Comparison of ENCODE assay signal across 1 cellular context in genomic region chr12:112125250-112125999, GRCh38.
A peak's percentile ranks its signal among the peaks of the same experiment; 100 is the strongest.
TF ChIP-seq lines count a peak whose summit lies in the region.

A gene with protein sequence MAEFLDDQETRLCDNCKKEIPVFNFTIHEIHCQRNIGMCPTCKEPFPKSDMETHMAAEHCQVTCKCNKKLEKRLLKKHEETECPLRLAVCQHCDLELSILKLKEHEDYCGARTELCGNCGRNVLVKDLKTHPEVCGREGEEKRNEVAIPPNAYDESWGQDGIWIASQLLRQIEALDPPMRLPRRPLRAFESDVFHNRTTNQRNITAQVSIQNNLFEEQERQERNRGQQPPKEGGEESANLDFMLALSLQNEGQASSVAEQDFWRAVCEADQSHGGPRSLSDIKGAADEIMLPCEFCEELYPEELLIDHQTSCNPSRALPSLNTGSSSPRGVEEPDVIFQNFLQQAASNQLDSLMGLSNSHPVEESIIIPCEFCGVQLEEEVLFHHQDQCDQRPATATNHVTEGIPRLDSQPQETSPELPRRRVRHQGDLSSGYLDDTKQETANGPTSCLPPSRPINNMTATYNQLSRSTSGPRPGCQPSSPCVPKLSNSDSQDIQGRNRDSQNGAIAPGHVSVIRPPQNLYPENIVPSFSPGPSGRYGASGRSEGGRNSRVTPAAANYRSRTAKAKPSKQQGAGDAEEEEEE (plus strand): TSS chr12:112125560. CDS start chr12:112130523, 4,963 bp downstream.

TF ChIP-seq in WTC11, 78 proteins besides CTCF, POLR2A, EP300 and RAD21 (continued from another document):
- TF ChIP-seq USF1 (CRISPR knock-in tag; IDR thresholded peaks at IDR 0.05) (peak; percentile 65; the same call in 1 of the 2 replicates), GRHL2 (CRISPR knock-in tag; IDR thresholded peaks at IDR 0.05; ENCODE audit: insufficient replicate concordance, severe bottlenecking) (no peak), TEAD1 (CRISPR knock-in tag; IDR thresholded peaks at IDR 0.05) (peak; percentile 34; the same call in 1 of the 2 replicates), ZNF219 (CRISPR knock-in tag; IDR thresholded peaks at IDR 0.05; ENCODE audit: borderline replicate concordance) (no peak), ATF2 (CRISPR knock-in tag; IDR thresholded peaks at IDR 0.05; ENCODE audit: borderline replicate concordance, low read depth) (no peak), ZNF423 (CRISPR knock-in tag; IDR thresholded peaks at IDR 0.05) (no peak), NFYB (CRISPR knock-in tag; conservative IDR thresholded peaks at IDR 0.05; ENCODE audit: low read depth) (peak; percentile 98), TCF7 (CRISPR knock-in tag; IDR thresholded peaks at IDR 0.05; ENCODE audit: low read depth) (no peak), ZNF121 (CRISPR knock-in tag; IDR thresholded peaks at IDR 0.05) (no peak), SMAD3 (CRISPR knock-in tag; IDR thresholded peaks at IDR 0.05; ENCODE audit: borderline replicate concordance) (no peak), SP1 (CRISPR knock-in tag; conservative IDR thresholded peaks at IDR 0.05) (peak; percentile 96), PRRX2 (CRISPR knock-in tag; IDR thresholded peaks at IDR 0.05) (no peak), SMAD4 (CRISPR knock-in tag; IDR thresholded peaks at IDR 0.05) (no peak), NFATC4 (CRISPR knock-in tag; IDR thresholded peaks at IDR 0.05) (no peak), NFE2L1 (CRISPR knock-in tag; IDR thresholded peaks at IDR 0.05) (peak; percentile 27; the same call in 1 of the 2 replicates), E2F1 (CRISPR knock-in tag; IDR thresholded peaks at IDR 0.05) (no peak), FOXK1 (CRISPR knock-in tag; IDR thresholded peaks at IDR 0.05) (peak; percentile 78), RORB (CRISPR knock-in tag; IDR thresholded peaks at IDR 0.05) (no peak), HMGA2 (CRISPR knock-in tag; IDR thresholded peaks at IDR 0.05) (no peak), ELF4 (CRISPR knock-in tag; IDR thresholded peaks at IDR 0.05; ENCODE audit: low read depth) (no peak), MXD4 (CRISPR knock-in tag; IDR thresholded peaks at IDR 0.05; ENCODE audit: borderline replicate concordance) (no peak), IRF1 (CRISPR knock-in tag; IDR thresholded peaks at IDR 0.05) (peak; percentile 71; the same call in 1 of the 2 replicates)
- TF ChIP-seq, protein P1, sequence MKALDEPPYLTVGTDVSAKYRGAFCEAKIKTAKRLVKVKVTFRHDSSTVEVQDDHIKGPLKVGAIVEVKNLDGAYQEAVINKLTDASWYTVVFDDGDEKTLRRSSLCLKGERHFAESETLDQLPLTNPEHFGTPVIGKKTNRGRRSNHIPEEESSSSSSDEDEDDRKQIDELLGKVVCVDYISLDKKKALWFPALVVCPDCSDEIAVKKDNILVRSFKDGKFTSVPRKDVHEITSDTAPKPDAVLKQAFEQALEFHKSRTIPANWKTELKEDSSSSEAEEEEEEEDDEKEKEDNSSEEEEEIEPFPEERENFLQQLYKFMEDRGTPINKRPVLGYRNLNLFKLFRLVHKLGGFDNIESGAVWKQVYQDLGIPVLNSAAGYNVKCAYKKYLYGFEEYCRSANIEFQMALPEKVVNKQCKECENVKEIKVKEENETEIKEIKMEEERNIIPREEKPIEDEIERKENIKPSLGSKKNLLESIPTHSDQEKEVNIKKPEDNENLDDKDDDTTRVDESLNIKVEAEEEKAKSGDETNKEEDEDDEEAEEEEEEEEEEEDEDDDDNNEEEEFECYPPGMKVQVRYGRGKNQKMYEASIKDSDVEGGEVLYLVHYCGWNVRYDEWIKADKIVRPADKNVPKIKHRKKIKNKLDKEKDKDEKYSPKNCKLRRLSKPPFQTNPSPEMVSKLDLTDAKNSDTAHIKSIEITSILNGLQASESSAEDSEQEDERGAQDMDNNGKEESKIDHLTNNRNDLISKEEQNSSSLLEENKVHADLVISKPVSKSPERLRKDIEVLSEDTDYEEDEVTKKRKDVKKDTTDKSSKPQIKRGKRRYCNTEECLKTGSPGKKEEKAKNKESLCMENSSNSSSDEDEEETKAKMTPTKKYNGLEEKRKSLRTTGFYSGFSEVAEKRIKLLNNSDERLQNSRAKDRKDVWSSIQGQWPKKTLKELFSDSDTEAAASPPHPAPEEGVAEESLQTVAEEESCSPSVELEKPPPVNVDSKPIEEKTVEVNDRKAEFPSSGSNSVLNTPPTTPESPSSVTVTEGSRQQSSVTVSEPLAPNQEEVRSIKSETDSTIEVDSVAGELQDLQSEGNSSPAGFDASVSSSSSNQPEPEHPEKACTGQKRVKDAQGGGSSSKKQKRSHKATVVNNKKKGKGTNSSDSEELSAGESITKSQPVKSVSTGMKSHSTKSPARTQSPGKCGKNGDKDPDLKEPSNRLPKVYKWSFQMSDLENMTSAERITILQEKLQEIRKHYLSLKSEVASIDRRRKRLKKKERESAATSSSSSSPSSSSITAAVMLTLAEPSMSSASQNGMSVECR (CRISPR knock-in tag; IDR thresholded peaks at IDR 0.05; ENCODE audit: borderline replicate concordance): peak; percentile 76; the same call in 1 of the 2 replicates
- TF ChIP-seq, protein P2, sequence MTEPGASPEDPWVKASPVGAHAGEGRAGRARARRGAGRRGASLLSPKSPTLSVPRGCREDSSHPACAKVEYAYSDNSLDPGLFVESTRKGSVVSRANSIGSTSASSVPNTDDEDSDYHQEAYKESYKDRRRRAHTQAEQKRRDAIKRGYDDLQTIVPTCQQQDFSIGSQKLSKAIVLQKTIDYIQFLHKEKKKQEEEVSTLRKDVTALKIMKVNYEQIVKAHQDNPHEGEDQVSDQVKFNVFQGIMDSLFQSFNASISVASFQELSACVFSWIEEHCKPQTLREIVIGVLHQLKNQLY (CRISPR knock-in tag; IDR thresholded peaks at IDR 0.05): no peak
- TF ChIP-seq, protein P3, sequence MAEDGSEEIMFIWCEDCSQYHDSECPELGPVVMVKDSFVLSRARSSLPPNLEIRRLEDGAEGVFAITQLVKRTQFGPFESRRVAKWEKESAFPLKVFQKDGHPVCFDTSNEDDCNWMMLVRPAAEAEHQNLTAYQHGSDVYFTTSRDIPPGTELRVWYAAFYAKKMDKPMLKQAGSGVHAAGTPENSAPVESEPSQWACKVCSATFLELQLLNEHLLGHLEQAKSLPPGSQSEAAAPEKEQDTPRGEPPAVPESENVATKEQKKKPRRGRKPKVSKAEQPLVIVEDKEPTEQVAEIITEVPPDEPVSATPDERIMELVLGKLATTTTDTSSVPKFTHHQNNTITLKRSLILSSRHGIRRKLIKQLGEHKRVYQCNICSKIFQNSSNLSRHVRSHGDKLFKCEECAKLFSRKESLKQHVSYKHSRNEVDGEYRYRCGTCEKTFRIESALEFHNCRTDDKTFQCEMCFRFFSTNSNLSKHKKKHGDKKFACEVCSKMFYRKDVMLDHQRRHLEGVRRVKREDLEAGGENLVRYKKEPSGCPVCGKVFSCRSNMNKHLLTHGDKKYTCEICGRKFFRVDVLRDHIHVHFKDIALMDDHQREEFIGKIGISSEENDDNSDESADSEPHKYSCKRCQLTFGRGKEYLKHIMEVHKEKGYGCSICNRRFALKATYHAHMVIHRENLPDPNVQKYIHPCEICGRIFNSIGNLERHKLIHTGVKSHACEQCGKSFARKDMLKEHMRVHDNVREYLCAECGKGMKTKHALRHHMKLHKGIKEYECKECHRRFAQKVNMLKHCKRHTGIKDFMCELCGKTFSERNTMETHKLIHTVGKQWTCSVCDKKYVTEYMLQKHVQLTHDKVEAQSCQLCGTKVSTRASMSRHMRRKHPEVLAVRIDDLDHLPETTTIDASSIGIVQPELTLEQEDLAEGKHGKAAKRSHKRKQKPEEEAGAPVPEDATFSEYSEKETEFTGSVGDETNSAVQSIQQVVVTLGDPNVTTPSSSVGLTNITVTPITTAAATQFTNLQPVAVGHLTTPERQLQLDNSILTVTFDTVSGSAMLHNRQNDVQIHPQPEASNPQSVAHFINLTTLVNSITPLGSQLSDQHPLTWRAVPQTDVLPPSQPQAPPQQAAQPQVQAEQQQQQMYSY (CRISPR knock-in tag; IDR thresholded peaks at IDR 0.05): no peak
- TF ChIP-seq, protein P4, sequence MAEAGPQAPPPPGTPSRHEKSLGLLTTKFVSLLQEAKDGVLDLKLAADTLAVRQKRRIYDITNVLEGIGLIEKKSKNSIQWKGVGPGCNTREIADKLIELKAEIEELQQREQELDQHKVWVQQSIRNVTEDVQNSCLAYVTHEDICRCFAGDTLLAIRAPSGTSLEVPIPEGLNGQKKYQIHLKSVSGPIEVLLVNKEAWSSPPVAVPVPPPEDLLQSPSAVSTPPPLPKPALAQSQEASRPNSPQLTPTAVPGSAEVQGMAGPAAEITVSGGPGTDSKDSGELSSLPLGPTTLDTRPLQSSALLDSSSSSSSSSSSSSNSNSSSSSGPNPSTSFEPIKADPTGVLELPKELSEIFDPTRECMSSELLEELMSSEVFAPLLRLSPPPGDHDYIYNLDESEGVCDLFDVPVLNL (CRISPR knock-in tag; IDR thresholded peaks at IDR 0.05; ENCODE audit: borderline replicate concordance, low read depth): no peak
